10 cellular contexts compared by ENCODE assay signal in genomic region chr3:73622135-73622534, GRCh38. TPM values are rescaled to one million over a fixed set of nuclear protein-coding genes. Genes with fewer than 3 reads are reported as not detected.
DNase-seq lines count a peak whose midpoint lies in the region; ATAC-seq and TF ChIP-seq lines count a peak whose summit lies in the region.
"Had no signal": no experiment of that assay in that cellular context is flagged by ENCODE, and none has a peak within 500 bp of the region (broad histone marks: within the 10 kb centered on the region; RNA-seq: fewer than 3 reads in every experiment).

No MANE protein-coding gene starts in this region.

- H3K79me2 ChIP-seq in ACC112 (ENCODE audit: control insufficient read depth, insufficient read depth, low read length, unreplicated experiment): peaks cover 38% of the 10 kb centered on the region

- peak overlapping the region; percentile 75 for H3K4me3 ChIP-seq in ACC112 (ENCODE audit: low read depth, low read length)

- peak; percentile 43 for DNase-seq in NCI-H1694 treated with DMSO at 0.1 percent for 48 hours (lab: John Stamatoyannopoulos, UW)
- DNase-seq in dedifferentiated amniotic fluid mesenchymal stem cell (ENCODE audit: extremely low spot score): peak; percentile 47
- DNase-seq in mesothelial cell of epicardium (ENCODE audit: low spot score in 2 of 2, unreplicated experiment in 2 of 2): peak in 1 of 2 experiments; percentile 50
- DNase-seq in NCI-H1930 (lab: John Stamatoyannopoulos, UW): no peak
- no peak for DNase-seq in 8988T
- no peak for DNase-seq in hepatic stellate cell (ENCODE audit: low spot score)
- no peak for DNase-seq in activated CD8-positive, alpha-beta memory T cell treated with anti-CD3 and anti-CD28 coated beads, Interleukin-2, amount 10 ng/mL, durations not matched to agents 7 days and 5 days
- DNase-seq: spleen had no signal

- CTCF ChIA-PET in activated CD8-positive, alpha-beta memory T cell treated with anti-CD3 and anti-CD28 coated beads, Interleukin-2, amount 10 ng/mL, durations not matched to agents 7 days and 5 days (lab: Charles Lee): no interaction called here

- H3K27ac ChIP-seq in ACC112 (ENCODE audit: low read depth, low read length): 0 out of 2 replicates have a peak overlapping the region, but pooled peaks have one; percentile 14
- H3K27ac ChIP-seq: C4-2B had no signal

- H3K4me1 Mint-ChIP-seq in mesothelial cell of epicardium: peaks cover 56% of the 10 kb centered on the region
- H3K4me1 Mint-ChIP-seq in activated CD8-positive, alpha-beta memory T cell treated with anti-CD3 and anti-CD28 coated beads, Interleukin-2, amount 10 ng/mL, durations not matched to agents 7 days and 5 days: no peaks in the 10 kb centered on the region

- H3K27me3 ChIP-seq in ACC112 (ENCODE audit: insufficient read depth, low read length): no peaks in the 10 kb centered on the region

- H3K36me3 Mint-ChIP-seq in mesothelial cell of epicardium: peaks cover 5% of the 10 kb centered on the region
- H3K36me3 Mint-ChIP-seq in activated CD8-positive, alpha-beta memory T cell treated with anti-CD3 and anti-CD28 coated beads, Interleukin-2, amount 10 ng/mL, durations not matched to agents 7 days and 5 days: no peaks in the 10 kb centered on the region

- peak overlapping the region; percentile 46 for H2AFZ ChIP-seq in ACC112 (ENCODE audit: low read length, unreplicated experiment)

- ATAC-seq in activated CD8-positive, alpha-beta memory T cell treated with anti-CD3 and anti-CD28 coated beads, Interleukin-2, amount 10 ng/mL, durations not matched to agents 7 days and 5 days: no peak

- peak overlapping the region; percentile 53 for H3K27ac Mint-ChIP-seq in mesothelial cell of epicardium
- no peak overlapping the region for H3K27ac Mint-ChIP-seq in activated CD8-positive, alpha-beta memory T cell treated with anti-CD3 and anti-CD28 coated beads, Interleukin-2, amount 10 ng/mL, durations not matched to agents 7 days and 5 days

- H3K36me3 ChIP-seq in ACC112 (ENCODE audit: insufficient read depth, low read length): no peaks in the 10 kb centered on the region
- H3K36me3 ChIP-seq: spleen had no signal

- TF ChIP-seq CTCF in mesothelial cell of epicardium (IDR thresholded peaks at IDR 0.05; ENCODE audit: unreplicated experiment): no peak

- H3K4me3 Mint-ChIP-seq in mesothelial cell of epicardium: peak overlapping the region; percentile 86
- no peak overlapping the region for H3K4me3 Mint-ChIP-seq in activated CD8-positive, alpha-beta memory T cell treated with anti-CD3 and anti-CD28 coated beads, Interleukin-2, amount 10 ng/mL, durations not matched to agents 7 days and 5 days

- H3K27me3 Mint-ChIP-seq in mesothelial cell of epicardium (ENCODE audit: low read depth): no peaks in the 10 kb centered on the region
- peaks cover 16% of the 10 kb centered on the region for H3K27me3 Mint-ChIP-seq in activated CD8-positive, alpha-beta memory T cell treated with anti-CD3 and anti-CD28 coated beads, Interleukin-2, amount 10 ng/mL, durations not matched to agents 7 days and 5 days

- H3K9me3 Mint-ChIP-seq in mesothelial cell of epicardium: no peaks in the 10 kb centered on the region
- no peaks in the 10 kb centered on the region for H3K9me3 Mint-ChIP-seq in activated CD8-positive, alpha-beta memory T cell treated with anti-CD3 and anti-CD28 coated beads, Interleukin-2, amount 10 ng/mL, durations not matched to agents 7 days and 5 days (ENCODE audit: low read depth)

- H3K4me1 ChIP-seq in ACC112 (ENCODE audit: control insufficient read depth, insufficient read depth, low read length, unreplicated experiment): peaks cover 26% of the 10 kb centered on the region

RNA-seq across cellular contexts. Expression of gene PDZRN3, which starts 2.6 kb away (rescaled TPM):
- total RNA-seq in mesothelial cell of epicardium: 42.9 to 48.4 TPM (median 43.4 TPM) in 3 replicates
- not detected for total RNA-seq in activated CD8-positive, alpha-beta memory T cell treated with anti-CD3 and anti-CD28 coated beads, Interleukin-2, amount 10 ng/mL, durations not matched to agents 7 days and 5 days

Comparison
In these comparisons a context has a peak if more than half of its experiments do, and no peak if none do; other contexts are left out.
1. DNase-seq: peak in NCI-H1694 treated with DMSO at 0.1 percent for 48 hours (single experiment) and dedifferentiated amniotic fluid mesenchymal stem cell (single experiment); none in NCI-H1930 (0 of 2), 8988T (single experiment), hepatic stellate cell (single experiment) and activated CD8-positive, alpha-beta memory T cell treated with anti-CD3 and anti-CD28 coated beads, Interleukin-2, amount 10 ng/mL, durations not matched to agents 7 days and 5 days (single experiment).
2. RNA of gene PDZRN3, which starts 2.6 kb away (total RNA-seq): 42.9 to 48.4 TPM in mesothelial cell of epicardium; not detected in activated CD8-positive, alpha-beta memory T cell treated with anti-CD3 and anti-CD28 coated beads, Interleukin-2, amount 10 ng/mL, durations not matched to agents 7 days and 5 days; every median in the first group is over 10 times any median in the second.